In the genomic region with DNA sequence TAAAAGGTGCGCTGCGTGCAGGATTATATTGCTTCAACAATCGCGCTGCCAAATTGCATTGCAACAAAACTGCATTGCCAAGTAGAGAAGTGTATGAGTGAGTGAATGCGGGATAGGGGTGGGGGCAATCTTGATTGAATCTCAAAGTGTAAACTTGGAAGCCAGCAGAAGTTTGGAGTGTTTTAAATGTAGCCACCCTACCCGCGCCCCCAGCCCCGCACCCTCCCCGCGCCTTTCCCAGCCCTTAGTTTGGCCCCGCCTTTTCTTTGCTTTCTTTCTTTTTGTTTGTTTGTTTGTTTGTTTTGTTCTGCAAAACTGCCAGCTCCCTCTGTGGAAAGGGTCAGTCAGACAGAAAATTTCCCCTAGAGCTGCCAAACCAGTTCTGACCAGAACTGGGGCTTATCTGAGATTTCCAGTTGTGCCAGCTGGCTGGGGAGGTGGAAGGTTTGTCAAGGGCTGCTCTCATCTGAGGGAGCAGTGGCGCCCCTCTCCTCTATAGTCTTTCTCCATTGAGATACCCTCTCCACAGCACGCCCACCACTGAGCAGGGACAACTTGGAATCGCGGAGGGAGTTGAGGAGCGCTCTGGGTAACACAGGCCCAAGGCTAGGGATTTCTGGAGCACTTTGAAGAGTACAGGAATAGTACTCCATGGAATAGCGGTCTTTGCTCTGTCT, we compare ENCODE assay signal across 1 cellular context.
TF ChIP-seq lines count a peak whose summit lies in the region.

No MANE protein-coding gene starts in this region.

TF ChIP-seq in H1, 55 proteins besides CTCF, POLR2A, EP300 and RAD21 (continued from another document):
- TF ChIP-seq, protein P1, sequence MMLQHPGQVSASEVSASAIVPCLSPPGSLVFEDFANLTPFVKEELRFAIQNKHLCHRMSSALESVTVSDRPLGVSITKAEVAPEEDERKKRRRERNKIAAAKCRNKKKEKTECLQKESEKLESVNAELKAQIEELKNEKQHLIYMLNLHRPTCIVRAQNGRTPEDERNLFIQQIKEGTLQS (IDR thresholded peaks at IDR 0.05; ENCODE audit: insufficient read depth, low read depth, low read length), result no peak
- TF ChIP-seq SAP30 (IDR thresholded peaks at IDR 0.05; ENCODE audit: insufficient read depth, insufficient replicate concordance, low read length) (no peak), POU5F1 (IDR thresholded peaks at IDR 0.05; ENCODE audit: low read depth, low read length) (no peak), SP2 (IDR thresholded peaks at IDR 0.05; ENCODE audit: low read length) (no peak), GTF2F1 (IDR thresholded peaks at IDR 0.05; ENCODE audit: borderline replicate concordance, low read depth, low read length) (no peak), CEBPB (IDR thresholded peaks at IDR 0.05; ENCODE audit: low read depth, low read length) (no peak), POLR2AphosphoS5 (IDR thresholded peaks at IDR 0.05; ENCODE audit: low read depth, low read length) (no peak)
